Comparison of ENCODE assay signal across 8 cellular contexts in the genomic region with DNA sequence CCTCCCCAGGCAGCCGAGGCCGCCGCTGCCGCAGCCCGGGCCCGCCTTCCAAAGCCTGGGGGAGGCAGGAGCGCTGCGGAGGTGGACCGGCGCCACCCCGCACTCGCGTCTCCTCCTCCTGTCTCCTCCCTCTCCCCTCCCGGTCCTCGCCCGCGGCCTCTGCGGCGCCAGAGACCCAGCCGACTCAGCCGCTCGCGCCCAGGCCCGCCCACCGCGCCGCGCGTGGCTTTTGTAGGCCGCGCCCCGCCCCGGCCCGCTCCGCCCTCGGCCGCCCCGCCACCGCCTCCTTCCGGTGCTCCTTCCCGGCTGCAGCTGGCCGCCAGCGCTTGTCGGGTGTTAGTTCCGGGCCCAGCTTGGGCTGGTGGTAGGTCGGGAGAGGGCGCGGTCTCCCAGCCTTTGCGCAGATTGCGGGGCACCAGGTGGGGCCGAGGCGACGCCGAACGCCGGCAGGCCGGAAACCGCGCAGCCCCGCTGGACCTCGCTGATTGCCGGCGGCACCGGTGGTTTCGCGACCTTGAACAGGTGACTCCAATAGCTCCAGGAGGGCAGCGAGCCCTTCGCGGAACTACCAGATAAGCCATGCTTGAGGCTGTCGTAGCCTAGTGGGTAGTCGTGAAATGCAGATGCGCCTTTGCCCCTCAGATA. TPM values are rescaled to one million over a fixed set of nuclear protein-coding genes. Genes with fewer than 3 reads are reported as not detected.
DNase-seq lines count a peak whose midpoint lies in the region; ATAC-seq and TF ChIP-seq lines count a peak whose summit lies in the region.

A gene with protein sequence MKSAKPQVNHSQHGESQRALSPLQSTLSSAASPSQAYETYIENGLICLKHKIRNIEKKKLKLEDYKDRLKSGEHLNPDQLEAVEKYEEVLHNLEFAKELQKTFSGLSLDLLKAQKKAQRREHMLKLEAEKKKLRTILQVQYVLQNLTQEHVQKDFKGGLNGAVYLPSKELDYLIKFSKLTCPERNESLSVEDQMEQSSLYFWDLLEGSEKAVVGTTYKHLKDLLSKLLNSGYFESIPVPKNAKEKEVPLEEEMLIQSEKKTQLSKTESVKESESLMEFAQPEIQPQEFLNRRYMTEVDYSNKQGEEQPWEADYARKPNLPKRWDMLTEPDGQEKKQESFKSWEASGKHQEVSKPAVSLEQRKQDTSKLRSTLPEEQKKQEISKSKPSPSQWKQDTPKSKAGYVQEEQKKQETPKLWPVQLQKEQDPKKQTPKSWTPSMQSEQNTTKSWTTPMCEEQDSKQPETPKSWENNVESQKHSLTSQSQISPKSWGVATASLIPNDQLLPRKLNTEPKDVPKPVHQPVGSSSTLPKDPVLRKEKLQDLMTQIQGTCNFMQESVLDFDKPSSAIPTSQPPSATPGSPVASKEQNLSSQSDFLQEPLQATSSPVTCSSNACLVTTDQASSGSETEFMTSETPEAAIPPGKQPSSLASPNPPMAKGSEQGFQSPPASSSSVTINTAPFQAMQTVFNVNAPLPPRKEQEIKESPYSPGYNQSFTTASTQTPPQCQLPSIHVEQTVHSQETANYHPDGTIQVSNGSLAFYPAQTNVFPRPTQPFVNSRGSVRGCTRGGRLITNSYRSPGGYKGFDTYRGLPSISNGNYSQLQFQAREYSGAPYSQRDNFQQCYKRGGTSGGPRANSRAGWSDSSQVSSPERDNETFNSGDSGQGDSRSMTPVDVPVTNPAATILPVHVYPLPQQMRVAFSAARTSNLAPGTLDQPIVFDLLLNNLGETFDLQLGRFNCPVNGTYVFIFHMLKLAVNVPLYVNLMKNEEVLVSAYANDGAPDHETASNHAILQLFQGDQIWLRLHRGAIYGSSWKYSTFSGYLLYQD (minus strand): TSS at position 202 of the 645 bp plus-strand sequence. CDS start 1,431 bp downstream, outside the sequence.

- H3K36me3 Mint-ChIP-seq in nephron (ENCODE audit: low read depth): peaks cover 8% of the 10 kb centered on the region

- no peaks in the 10 kb centered on the region for H3K27me3 ChIP-seq in HAP-1 (ENCODE audit: low read depth)

- H3K4me3 Mint-ChIP-seq in nephron: peak within 1 kb of the TSS; percentile 95 to 97 (median 96)

- no peaks in the 10 kb centered on the region; the same call in 1 of the 2 replicates for H3K36me3 ChIP-seq in HAP-1 (replicated peaks)

- in situ Hi-C loops in G401 (cut with HindIII; ENCODE audit: low sequenced_read_pairs) (no loop called here), HAP-1 (cut with MboI; ENCODE audit: low sequenced_read_pairs) (no loop called here)

- DNase-seq in G401 (ENCODE audit: low spot score) (peak; percentile 92), HAP-1 (ENCODE audit: low spot score in 2 of 2) (peak; percentile 92 to 95), M059J (ENCODE audit: low read depth) (peak; percentile 93), SHP77 (lab: John Stamatoyannopoulos, UW) (peak; percentile 98 to 100), fibroblast of the aortic adventitia (ENCODE audit: low read depth) (peak; percentile 94)
- peak; percentile 97 for DNase-seq in activated effector memory CD4-positive, alpha-beta T cell treated with anti-CD3 and anti-CD28 coated beads, Interleukin-2, amount 50 U/mL, for 16 hours
- peak; percentile 94 for DNase-seq in stimulated activated naive CD8-positive, alpha-beta T cell treated with anti-CD3 and anti-CD28 coated beads, Interleukin-15, Interleukin-2, amounts not matched to agents 100 U/mL and 50 U/mL, for 24 hours

- H3K9me3 Mint-ChIP-seq in nephron: no peaks in the 10 kb centered on the region

- peak; percentile 97 for ATAC-seq in stimulated activated naive CD8-positive, alpha-beta T cell treated with anti-CD3 and anti-CD28 coated beads, Interleukin-15, Interleukin-2, amounts not matched to agents 100 U/mL and 50 U/mL, for 24 hours

- peak within 1 kb of the TSS; percentile 63 for H3K4me3 ChIP-seq in HAP-1
- peak within 1 kb of the TSS; percentile 77 for H3K4me3 ChIP-seq in fibroblast of the aortic adventitia (ENCODE audit: low read depth, low read length)

- H3K27me3 Mint-ChIP-seq in nephron (ENCODE audit: low read depth): no peaks in the 10 kb centered on the region

- peak within 1 kb of the TSS; percentile 74 to 96 (median 87) for H3K27ac Mint-ChIP-seq in nephron

- peak; percentile 31 for TF ChIP-seq CTCF in fibroblast of the aortic adventitia (IDR thresholded peaks at IDR 0.05; ENCODE audit: insufficient read depth, low read length)
- TF ChIP-seq CTCF in nephron (IDR thresholded peaks at IDR 0.05; ENCODE audit: unreplicated experiment in 3 of 3): peak in 2 of 3 experiments; percentile 14 to 53

- H3K9me3 ChIP-seq in HAP-1: no peaks in the 10 kb centered on the region

- peaks cover 12% of the 10 kb centered on the region for H3K4me1 ChIP-seq in HAP-1

- peaks cover 37% of the 10 kb centered on the region for H3K4me1 Mint-ChIP-seq in nephron

RNA-seq across cellular contexts. Expression of the gene that starts here (rescaled TPM):
- total RNA-seq in G401 (2014; rRNA removed; shearing (Covaris generic)): 13.5 and 18.0 TPM in 2 replicates
- total RNA-seq in M059J (2014; rRNA removed; shearing (Covaris generic)): 11.5 and 22.2 TPM in 2 replicates
- 16.4 and 82.2 TPM in 2 replicates for total RNA-seq in fibroblast of the aortic adventitia (ENCODE audit: low replicate concordance)

Comparison
In these comparisons a context has a peak if more than half of its experiments do, and no peak if none do; other contexts are left out.
1. Peak in every context shown above with its lines: DNase-seq, ATAC-seq and H3K4me3 ChIP-seq.